In genomic region chr16:4694664-4695451, GRCh38 we compare ENCODE assay signal across 1 cellular context.
TF ChIP-seq lines count a peak whose summit lies in the region.

No MANE protein-coding gene starts in this region.

TF ChIP-seq in HepG2, 621 proteins besides CTCF, POLR2A, EP300 and RAD21:
- TF ChIP-seq MAZ (IDR thresholded peaks at IDR 0.05; ENCODE audit: borderline replicate concordance, low read depth, low read length), result no peak
- no peak for TF ChIP-seq MAZ (CRISPR knock-in tag; IDR thresholded peaks at IDR 0.05; ENCODE audit: low read depth)
- no peak for TF ChIP-seq ZNF326 (CRISPR knock-in tag; IDR thresholded peaks at IDR 0.05; ENCODE audit: borderline replicate concordance)
- TF ChIP-seq MAX (IDR thresholded peaks at IDR 0.05), result no peak
- TF ChIP-seq KIAA2018 (CRISPR knock-in tag; IDR thresholded peaks at IDR 0.05; ENCODE audit: borderline replicate concordance), result no peak
- no peak for TF ChIP-seq USF2 (IDR thresholded peaks at IDR 0.05; ENCODE audit: low read depth, low read length)
- TF ChIP-seq USF2 (CRISPR knock-in tag; IDR thresholded peaks at IDR 0.05; ENCODE audit: borderline replicate concordance), result no peak
- no peak for TF ChIP-seq NONO (IDR thresholded peaks at IDR 0.05)
- peak; percentile 57 for TF ChIP-seq NONO (CRISPR knock-in tag; conservative IDR thresholded peaks at IDR 0.05)
- TF ChIP-seq GTF2F1 (IDR thresholded peaks at IDR 0.05; ENCODE audit: low read length), result no peak
- no peak for TF ChIP-seq TRIM22 (IDR thresholded peaks at IDR 0.05)
- no peak for TF ChIP-seq PRDM4 (CRISPR knock-in tag; IDR thresholded peaks at IDR 0.05; ENCODE audit: borderline replicate concordance)
- no peak for TF ChIP-seq ZUFSP (CRISPR knock-in tag; IDR thresholded peaks at IDR 0.05; ENCODE audit: borderline replicate concordance)
- no peak for TF ChIP-seq ATAD3A (CRISPR knock-in tag; IDR thresholded peaks at IDR 0.05)
- no peak for TF ChIP-seq ZNF773 (CRISPR knock-in tag; IDR thresholded peaks at IDR 0.05; ENCODE audit: borderline replicate concordance)
- TF ChIP-seq CENPT (CRISPR knock-in tag; IDR thresholded peaks at IDR 0.05; ENCODE audit: low read depth), result no peak
- TF ChIP-seq MEF2D (CRISPR knock-in tag; IDR thresholded peaks at IDR 0.05), result no peak
- TF ChIP-seq ZNF280D (CRISPR knock-in tag; IDR thresholded peaks at IDR 0.05), result no peak
- TF ChIP-seq ZBTB21 (CRISPR knock-in tag; IDR thresholded peaks at IDR 0.05), result no peak
- TF ChIP-seq NR2F2 (IDR thresholded peaks at IDR 0.05; ENCODE audit: borderline replicate concordance, low read depth), result no peak
- no peak for TF ChIP-seq IKZF1 (IDR thresholded peaks at IDR 0.05)
- no peak for TF ChIP-seq HNF4A (CRISPR knock-in tag; IDR thresholded peaks at IDR 0.05)
- no peak for TF ChIP-seq IRF2 (CRISPR knock-in tag; IDR thresholded peaks at IDR 0.05)
- peak; percentile 65 for TF ChIP-seq AGO2 (optimal IDR thresholded peaks at IDR 0.05; ENCODE audit: low read depth, low read length)
- no peak for TF ChIP-seq NPAS2 (CRISPR knock-in tag; IDR thresholded peaks at IDR 0.05; ENCODE audit: borderline replicate concordance)
- no peak for TF ChIP-seq HNRNPL (IDR thresholded peaks at IDR 0.05; ENCODE audit: low read depth, low read length)
- no peak for TF ChIP-seq PHF21A (CRISPR knock-in tag; IDR thresholded peaks at IDR 0.05)
- TF ChIP-seq MXD4 (CRISPR knock-in tag; IDR thresholded peaks at IDR 0.05), result no peak
- no peak for TF ChIP-seq SIN3B (IDR thresholded peaks at IDR 0.05; ENCODE audit: low read length)
- TF ChIP-seq TBP (CRISPR knock-in tag; IDR thresholded peaks at IDR 0.05), result no peak
- TF ChIP-seq BATF2 (CRISPR knock-in tag; IDR thresholded peaks at IDR 0.05), result 0 out of 2 replicates have a peak, but pooled peaks have one; percentile 49
- TF ChIP-seq CREM (IDR thresholded peaks at IDR 0.05), result no peak
- no peak for TF ChIP-seq CREM (CRISPR knock-in tag; IDR thresholded peaks at IDR 0.05)
- TF ChIP-seq TFAP4 (IDR thresholded peaks at IDR 0.05; ENCODE audit: borderline replicate concordance, low read depth), result peak; percentile 26; the same call in 1 of the 2 replicates
- TF ChIP-seq HIVEP1 (CRISPR knock-in tag; IDR thresholded peaks at IDR 0.05), result no peak
- peak; percentile 20; the same call in 1 of the 2 replicates for TF ChIP-seq STAG1 (CRISPR knock-in tag; IDR thresholded peaks at IDR 0.05)
- TF ChIP-seq HHEX (CRISPR knock-in tag; IDR thresholded peaks at IDR 0.05), result no peak
- TF ChIP-seq GTF3A (CRISPR knock-in tag; conservative IDR thresholded peaks at IDR 0.05), result no peak
- 0 out of 2 replicates have a peak, but pooled peaks have one; percentile 28 for TF ChIP-seq ZNF841 (CRISPR knock-in tag; IDR thresholded peaks at IDR 0.05; ENCODE audit: borderline replicate concordance)
- no peak for TF ChIP-seq ARNTL (CRISPR knock-in tag; IDR thresholded peaks at IDR 0.05)
- TF ChIP-seq HOXA7 (CRISPR knock-in tag; IDR thresholded peaks at IDR 0.05), result 0 out of 2 replicates have a peak, but pooled peaks have one; percentile 55
- TF ChIP-seq KDM2A (CRISPR knock-in tag; IDR thresholded peaks at IDR 0.05; ENCODE audit: borderline replicate concordance, low read depth), result peak; percentile 53; the same call in 1 of the 2 replicates
